Comparison of ENCODE assay signal across 9 cellular contexts in the genomic region with DNA sequence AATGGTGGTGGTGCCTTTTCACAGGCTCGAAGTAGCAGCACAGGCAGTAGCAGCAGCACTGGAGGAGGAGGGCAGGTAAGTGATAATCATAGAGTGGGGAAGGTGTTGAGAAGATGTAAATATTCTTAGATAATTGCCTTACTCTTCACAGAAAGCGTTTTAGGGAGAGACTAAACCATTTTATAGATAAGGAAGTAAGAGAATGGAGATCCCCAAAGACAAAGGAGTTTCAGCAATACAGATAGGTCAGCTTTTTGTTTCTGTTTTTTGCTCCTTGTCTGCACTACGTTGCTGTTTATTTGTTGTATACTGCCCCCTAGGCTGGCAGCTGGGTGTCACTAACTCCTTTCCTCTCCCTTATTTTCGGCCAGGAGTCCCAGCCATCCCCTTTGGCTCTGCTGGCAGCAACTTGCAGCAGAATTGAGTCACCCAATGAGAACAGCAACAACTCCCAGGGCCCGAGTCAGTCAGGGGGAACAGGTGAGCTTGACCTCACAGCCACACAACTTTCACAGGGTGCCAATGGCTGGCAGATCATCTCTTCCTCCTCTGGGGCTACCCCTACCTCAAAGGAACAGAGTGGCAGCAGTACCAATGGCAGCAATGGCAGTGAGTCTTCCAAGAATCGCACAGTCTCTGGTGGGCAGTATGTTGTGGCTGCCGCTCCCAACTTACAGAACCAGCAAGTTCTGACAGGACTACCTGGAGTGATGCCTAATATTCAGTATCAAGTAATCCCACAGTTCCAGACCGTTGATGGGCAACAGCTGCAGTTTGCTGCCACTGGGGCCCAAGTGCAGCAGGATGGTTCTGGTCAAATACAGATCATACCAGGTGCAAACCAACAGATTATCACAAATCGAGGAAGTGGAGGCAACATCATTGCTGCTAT. TPM values are rescaled to one million over a fixed set of nuclear protein-coding genes. Genes with fewer than 3 reads are reported as not detected.
DNase-seq lines count a peak whose midpoint lies in the region; ATAC-seq and TF ChIP-seq lines count a peak whose summit lies in the region.
"Had no signal": no experiment of that assay in that cellular context is flagged by ENCODE, and none has a peak within 500 bp of the region (broad histone marks: within the 10 kb centered on the region; RNA-seq: fewer than 3 reads in every experiment).

No MANE protein-coding gene starts in this region.

- DNase-seq in NCI-H1436 (lab: John Stamatoyannopoulos, UW) (peak; percentile 6), NCI-H1436 treated with DMSO at 0.1 percent for 48 hours (lab: John Stamatoyannopoulos, UW) (no peak), NAMALWA (ENCODE audit: low spot score) (peak; percentile 68), fibroblast of the aortic adventitia (ENCODE audit: low read depth) (peak; percentile 77), neural crest cell (ENCODE audit: low read depth, low spot score) (peak; percentile 22), NCI-H2029 treated with DMSO at 0.1 percent for 48 hours (lab: John Stamatoyannopoulos, UW) (no peak)
- DNase-seq in activated T-cell treated with anti-CD3 and anti-CD28 coated beads, Interleukin-2, amount 50 U/mL, for 4 hours = peak; percentile 33

- peak overlapping the region; percentile 69 for H3K4me3 ChIP-seq in fibroblast of the aortic adventitia (ENCODE audit: low read depth, low read length)

- no peaks in the 10 kb centered on the region for H3K9me3 Mint-ChIP-seq in activated T-cell treated with anti-CD3 and anti-CD28 coated beads, Interleukin-2, amount 50 U/mL, for 4 hours
- no peaks in the 10 kb centered on the region for H3K9me3 Mint-ChIP-seq in neural crest cell

- H3K27ac Mint-ChIP-seq in neural crest cell (ENCODE audit: unreplicated experiment) = peak overlapping the region; percentile 7

- H3K27me3 Mint-ChIP-seq in activated T-cell treated with anti-CD3 and anti-CD28 coated beads, Interleukin-2, amount 50 U/mL, for 4 hours (ENCODE audit: low read depth) = no peaks in the 10 kb centered on the region
- H3K27me3 Mint-ChIP-seq in neural crest cell (ENCODE audit: low read depth) = no peaks in the 10 kb centered on the region

- H3K4me1 Mint-ChIP-seq in activated T-cell treated with anti-CD3 and anti-CD28 coated beads, Interleukin-2, amount 50 U/mL, for 4 hours (ENCODE audit: low read depth) = peaks cover 47% of the 10 kb centered on the region
- peaks cover 36% of the 10 kb centered on the region for H3K4me1 Mint-ChIP-seq in neural crest cell

- H3K36me3 Mint-ChIP-seq in activated T-cell treated with anti-CD3 and anti-CD28 coated beads, Interleukin-2, amount 50 U/mL, for 4 hours (ENCODE audit: insufficient read depth) = peaks cover 27% of the 10 kb centered on the region
- peaks cover 13% of the 10 kb centered on the region for H3K36me3 Mint-ChIP-seq in neural crest cell (ENCODE audit: low read depth)

- TF ChIP-seq CTCF in fibroblast of the aortic adventitia (IDR thresholded peaks at IDR 0.05; ENCODE audit: insufficient read depth, low read length) (peak; percentile 50), neural crest cell (conservative IDR thresholded peaks at IDR 0.05) (peak; percentile 59)

- ATAC-seq in activated T-cell treated with anti-CD3 and anti-CD28 coated beads, Interleukin-2, amount 50 U/mL, for 4 hours = no peak
- ATAC-seq in HG02885 (IDR thresholded peaks at IDR 0.05; ENCODE audit: poor library complexity, unreplicated experiment) = no peak

- H3K4me3 Mint-ChIP-seq in activated T-cell treated with anti-CD3 and anti-CD28 coated beads, Interleukin-2, amount 50 U/mL, for 4 hours = peak overlapping the region; percentile 90
- H3K4me3 Mint-ChIP-seq in neural crest cell = peak overlapping the region; percentile 97

RNA-seq across cellular contexts. Expression of a gene that starts 2.0 kb away (rescaled TPM):
- total RNA-seq in activated T-cell treated with anti-CD3 and anti-CD28 coated beads, Interleukin-2, amount 50 U/mL, for 4 hours = 10 to 100 TPM; 61.9 to 64.6 (median 63.5) TPM
- 28.0 and 63.3 TPM in 2 replicates for total RNA-seq in fibroblast of the aortic adventitia (ENCODE audit: low replicate concordance)
- 88.1 and 96.0 TPM in 2 replicates for total RNA-seq in neural crest cell

RNA-seq across cellular contexts. Expression of a gene that starts 41.7 kb away (rescaled TPM):
- total RNA-seq in activated T-cell treated with anti-CD3 and anti-CD28 coated beads, Interleukin-2, amount 50 U/mL, for 4 hours = not detected
- total RNA-seq in fibroblast of the aortic adventitia (ENCODE audit: low replicate concordance) (not detected in 2 replicates), neural crest cell (not detected in 2 replicates)

RNA-seq across cellular contexts. Expression of a gene that starts 45.8 kb away (rescaled TPM):
- not detected for total RNA-seq in activated T-cell treated with anti-CD3 and anti-CD28 coated beads, Interleukin-2, amount 50 U/mL, for 4 hours
- total RNA-seq in fibroblast of the aortic adventitia (ENCODE audit: low replicate concordance) = not detected in 2 replicates
- 0.07 TPM in 1 of 2 replicates, not detected in the other for total RNA-seq in neural crest cell
- total RNA-seq: lower leg skin had no signal

RNA-seq across cellular contexts. Expression of a gene that starts 59.5 kb away (rescaled TPM):
- total RNA-seq in activated T-cell treated with anti-CD3 and anti-CD28 coated beads, Interleukin-2, amount 50 U/mL, for 4 hours = 100 to 1,000 TPM; 269 to 284 (median 284) TPM
- total RNA-seq in fibroblast of the aortic adventitia (ENCODE audit: low replicate concordance) (59.5 and 60.0 TPM in 2 replicates), neural crest cell (82.8 and 89.1 TPM in 2 replicates)

Comparison
In these comparisons a context has a peak if more than half of its experiments do, and no peak if none do; other contexts are left out.
1. DNase-seq: peak in NCI-H1436 (single experiment), NAMALWA (single experiment), activated T-cell treated with anti-CD3 and anti-CD28 coated beads, Interleukin-2, amount 50 U/mL, for 4 hours (single experiment), fibroblast of the aortic adventitia (single experiment) and neural crest cell (single experiment); none in NCI-H1436 treated with DMSO at 0.1 percent for 48 hours (single experiment) and NCI-H2029 treated with DMSO at 0.1 percent for 48 hours (single experiment).